In the genomic region with DNA sequence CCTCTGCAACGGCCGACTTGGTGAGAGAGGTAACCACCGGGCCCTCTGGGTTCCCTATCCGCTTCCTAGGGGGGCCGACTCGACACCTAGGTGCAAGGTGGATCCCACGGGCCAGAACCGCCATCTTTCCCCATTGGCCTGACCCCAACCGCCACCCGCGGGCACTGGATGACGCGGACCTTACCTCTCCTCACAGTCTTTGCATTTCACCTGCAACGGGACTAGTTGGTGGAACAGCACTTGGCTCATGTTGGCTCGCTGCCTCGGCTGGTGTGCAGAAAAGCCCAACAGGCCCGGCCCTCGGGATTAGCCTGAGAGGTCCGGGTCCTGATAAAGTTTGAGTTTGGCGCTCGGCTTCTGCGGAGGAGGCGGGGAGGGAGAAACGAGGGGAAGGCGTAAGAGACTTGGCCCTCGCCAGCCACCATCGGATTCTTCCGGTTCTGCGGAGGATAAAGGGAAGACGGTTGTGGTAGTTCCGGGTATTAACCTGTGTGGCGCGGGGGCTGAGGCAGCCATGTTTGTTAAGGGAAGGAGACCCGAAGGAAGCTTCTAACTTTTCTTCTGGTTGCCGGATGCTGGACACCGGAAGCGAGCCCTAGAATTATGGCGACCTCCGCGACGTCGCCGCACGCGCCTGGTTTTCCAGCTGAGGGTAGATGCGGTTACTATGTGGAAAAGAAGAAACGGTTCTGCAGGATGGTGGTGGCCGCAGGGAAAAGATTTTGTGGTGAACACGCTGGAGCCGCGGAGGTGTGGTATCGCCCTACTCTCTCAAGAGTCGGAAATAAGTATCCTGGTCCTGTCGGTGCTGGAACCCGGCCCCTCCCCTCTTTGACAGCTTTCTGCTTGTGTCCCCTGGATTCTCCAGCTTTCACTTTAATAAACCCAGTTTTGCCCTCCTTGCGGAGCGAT, we compare ENCODE assay signal across 8 cellular contexts. TPM values are rescaled to one million over a fixed set of nuclear protein-coding genes. Genes with fewer than 3 reads are reported as not detected.
DNase-seq lines count a peak whose midpoint lies in the region; ATAC-seq, FAIRE-seq and TF ChIP-seq lines count a peak whose summit lies in the region.

A gene with protein sequence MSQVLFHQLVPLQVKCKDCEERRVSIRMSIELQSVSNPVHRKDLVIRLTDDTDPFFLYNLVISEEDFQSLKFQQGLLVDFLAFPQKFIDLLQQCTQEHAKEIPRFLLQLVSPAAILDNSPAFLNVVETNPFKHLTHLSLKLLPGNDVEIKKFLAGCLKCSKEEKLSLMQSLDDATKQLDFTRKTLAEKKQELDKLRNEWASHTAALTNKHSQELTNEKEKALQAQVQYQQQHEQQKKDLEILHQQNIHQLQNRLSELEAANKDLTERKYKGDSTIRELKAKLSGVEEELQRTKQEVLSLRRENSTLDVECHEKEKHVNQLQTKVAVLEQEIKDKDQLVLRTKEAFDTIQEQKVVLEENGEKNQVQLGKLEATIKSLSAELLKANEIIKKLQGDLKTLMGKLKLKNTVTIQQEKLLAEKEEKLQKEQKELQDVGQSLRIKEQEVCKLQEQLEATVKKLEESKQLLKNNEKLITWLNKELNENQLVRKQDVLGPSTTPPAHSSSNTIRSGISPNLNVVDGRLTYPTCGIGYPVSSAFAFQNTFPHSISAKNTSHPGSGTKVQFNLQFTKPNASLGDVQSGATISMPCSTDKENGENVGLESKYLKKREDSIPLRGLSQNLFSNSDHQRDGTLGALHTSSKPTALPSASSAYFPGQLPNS (minus strand): TSS at position 365 of the 912 bp plus-strand sequence. CDS start 116 bp downstream, at position 249.
A gene with protein sequence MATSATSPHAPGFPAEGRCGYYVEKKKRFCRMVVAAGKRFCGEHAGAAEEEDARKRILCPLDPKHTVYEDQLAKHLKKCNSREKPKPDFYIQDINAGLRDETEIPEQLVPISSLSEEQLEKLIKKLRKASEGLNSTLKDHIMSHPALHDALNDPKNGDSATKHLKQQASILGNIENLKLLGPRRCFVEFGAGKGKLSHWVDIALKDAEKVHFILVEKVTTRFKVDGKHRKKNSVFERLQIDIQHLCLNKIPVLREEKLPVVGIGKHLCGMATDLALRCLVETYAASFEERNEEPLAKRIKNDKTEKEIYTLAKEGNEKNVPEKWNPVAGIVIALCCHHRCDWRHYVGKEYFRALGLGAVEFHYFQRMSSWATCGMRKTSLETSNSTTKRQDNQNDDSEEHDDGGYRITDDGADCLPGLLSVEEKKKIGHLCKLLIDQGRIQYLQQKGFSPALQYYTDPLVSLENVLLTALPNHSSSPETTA (plus strand): TSS at position 598 of the 912 bp plus-strand sequence. CDS start 6 bp downstream, at position 604.

- TF ChIP-seq POLR2A in GM12892 (IDR thresholded peaks at IDR 0.05; ENCODE audit: low read depth, low read length) (peak; percentile 62; the same call in 1 of the 2 replicates), adrenal gland (IDR thresholded peaks at IDR 0.05) (peak in 1 of 2 donors; percentile 45)

- H3K36me3 ChIP-seq in adrenal gland (replicated peaks in 1 of 2): peaks cover 0 to 8% of the 10 kb centered on the region in 2 donors
- H3K36me3 ChIP-seq in heart right ventricle: peaks cover 0 to 17% (median 9%) of the 10 kb centered on the region in 9 donors
- peaks cover 11% of the 10 kb centered on the region for H3K36me3 ChIP-seq in upper lobe of right lung

- H3K27me3 ChIP-seq in adrenal gland: no peaks in the 10 kb centered on the region
- H3K27me3 ChIP-seq in heart right ventricle: no peaks in the 10 kb centered on the region
- H3K27me3 ChIP-seq in upper lobe of right lung: no peaks in the 10 kb centered on the region

- peak; percentile 91 for ATAC-seq in HG02852 (IDR thresholded peaks at IDR 0.05; ENCODE audit: unreplicated experiment)
- peak; percentile 99 to 100 (median 100) for ATAC-seq in heart right ventricle
- ATAC-seq in upper lobe of right lung: peak; percentile 100

- FAIRE-seq in GM12892 (lab: Jason Lieb, UNC): peak; percentile 99

- intact Hi-C loops in adrenal gland (cut with DNase I) (no loop called here), heart right ventricle (cut with DNase I) (loop anchor here in 6 of 10 donors (2.0 to 10.0 kb wide), 12 partner anchors 96 to 764 kb away; partner anchors contain the start of genes RTCA (in 2 of the 6), CDC14A (in 1 of the 6) and SLC30A7 (in 1 of the 6)), posterior cingulate gyrus (cut with DNase I) (loop anchor here (2.0 to 10.0 kb wide), 8 partner anchors 94 to 326 kb away; partner anchors contain the start of genes AGL, DBT, RTCA and SLC35A3), upper lobe of right lung (cut with DNase I) (no loop called here)

- DNase-seq in GM12892 (ENCODE audit: insufficient read length): peak; percentile 50
- DNase-seq in NCI-H146 (lab: John Stamatoyannopoulos, UW): peak; percentile 98
- peak; percentile 85 to 97 (median 91) for DNase-seq in T-helper 1 cell
- peak; percentile 96 to 99 (median 98) for DNase-seq in adrenal gland
- peak; percentile 94 to 98 for DNase-seq in heart right ventricle
- DNase-seq in posterior cingulate gyrus: peak; percentile 95 to 99 (median 98)
- peak; percentile 98 for DNase-seq in upper lobe of right lung

- TF ChIP-seq CTCF in adrenal gland (IDR thresholded peaks at IDR 0.05) (peak in 2 of 6 experiments; percentile 45 to 51), heart right ventricle (IDR thresholded peaks at IDR 0.05) (peak in 1 of 9 donors; percentile 17), upper lobe of right lung (IDR thresholded peaks at IDR 0.05) (no peak)

- peaks cover 23 to 30% of the 10 kb centered on the region in 2 donors for H3K4me1 ChIP-seq in adrenal gland (replicated peaks in 1 of 2)
- H3K4me1 ChIP-seq in heart right ventricle: peaks cover 5 to 41% (median 27%) of the 10 kb centered on the region in 9 donors
- peaks cover 13% of the 10 kb centered on the region for H3K4me1 ChIP-seq in upper lobe of right lung

- peak within 1 kb of the TSS; percentile 63 to 90 (median 72) for H3K4me3 ChIP-seq in adrenal gland
- peak within 1 kb of the TSS; percentile 65 to 93 (median 82) for H3K4me3 ChIP-seq in heart right ventricle
- peak within 1 kb of the TSS; percentile 80 for H3K4me3 ChIP-seq in upper lobe of right lung

- WGBS in adrenal gland, 4 donors: 0 to 1% (median 0%) methylated on average over 46 to 57 of the region's 57 CpGs
- 0% methylated on average over 57 of the region's 57 CpGs for WGBS in heart right ventricle, 2 donors

- H3K9me3 ChIP-seq in adrenal gland (replicated peaks in 1 of 3) (no peaks in the 10 kb centered on the region), heart right ventricle (no peaks in the 10 kb centered on the region), upper lobe of right lung (no peaks in the 10 kb centered on the region)

- H3K27ac ChIP-seq in adrenal gland: peak within 1 kb of the TSS in 4 of 5 donors; percentile 59 to 78 (median 66)
- peak within 1 kb of the TSS in 9 of 10 donors; percentile 59 to 86 (median 76) for H3K27ac ChIP-seq in heart right ventricle
- H3K27ac ChIP-seq in upper lobe of right lung: peak within 1 kb of the TSS; percentile 70

RNA-seq across cellular contexts. Expression of the first gene that starts in this region (rescaled TPM):
- 8.1 TPM for polyA plus RNA-seq in GM12892 (2012; ENCODE audit: missing spikeins)
- total RNA-seq in adrenal gland (1 to 10 TPM; 1.1 to 3.7 (median 3.0) TPM), heart right ventricle (1 to 10 TPM in 9 of 10 donors, under 1 TPM in 1; 0.95 to 2.7 (median 1.7) TPM), upper lobe of right lung (2.4 TPM)
- polyA plus RNA-seq in adrenal gland (1 to 10 TPM; 1.1 to 3.4 (median 1.7) TPM), heart right ventricle (1 to 10 TPM; 1.1 to 1.7 TPM)

RNA-seq across cellular contexts. Expression of the second gene that starts in this region (rescaled TPM):
- polyA plus RNA-seq in GM12892 (2012; ENCODE audit: missing spikeins): 13.1 TPM
- total RNA-seq in adrenal gland (10 to 100 TPM in 5 of 8 donors, 1 to 10 TPM in 2, under 1 TPM in 1; 0.72 to 19.7 (median 12.5) TPM), heart right ventricle (1 to 10 TPM; 4.1 to 8.2 (median 5.4) TPM), upper lobe of right lung (12.4 TPM)
- polyA plus RNA-seq in adrenal gland (10 to 100 TPM in 2 of 3 donors, 1 to 10 TPM in 1; 9.6 to 18.2 (median 14.6) TPM), heart right ventricle (10 to 100 TPM in 1 of 2 donors, 1 to 10 TPM in 1; 5.1 to 12.7 TPM)

Comparison
In these comparisons a context has a peak if more than half of its experiments do, and no peak if none do; other contexts are left out.
1. Peak in every context shown above with its lines: DNase-seq, ATAC-seq, H3K4me3 ChIP-seq and H3K27ac ChIP-seq.
2. intact Hi-C loops: an anchor here in heart right ventricle (2.0 to 10.0 kb wide) and posterior cingulate gyrus (2.0 to 10.0 kb wide); none called in adrenal gland and upper lobe of right lung.